ENCODE assay signal across 20 cellular contexts in the genomic region with DNA sequence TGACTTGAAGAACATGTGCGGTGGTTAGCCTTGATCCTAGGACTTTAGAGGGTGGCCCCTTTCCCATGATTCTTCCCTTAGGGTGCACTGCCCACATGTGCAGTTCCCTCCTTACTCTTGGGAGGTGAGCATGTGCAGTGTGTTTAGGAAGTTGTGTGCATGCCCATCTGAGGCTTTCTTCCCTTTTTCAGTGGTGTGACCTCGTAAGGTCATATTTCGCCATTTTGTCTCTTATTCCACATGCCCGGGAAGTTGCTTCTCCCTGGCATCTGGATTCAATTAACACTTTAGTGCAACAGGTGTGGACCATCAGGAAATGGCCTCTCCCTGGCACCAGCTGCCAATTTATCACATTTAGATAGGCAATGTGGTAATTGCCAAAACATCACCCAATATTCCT.
"Had no signal": no experiment of that assay in that cellular context is flagged by ENCODE, and none has a peak within 500 bp of the region (broad histone marks: within the 10 kb centered on the region; RNA-seq: fewer than 3 reads in every experiment).

No MANE protein-coding gene starts in this region.

- ATAC-seq: K562 had no signal

- DNase-seq: Kasumi-1, NCI-H1092 treated with DMSO at 0.1 percent for 48 hours, NCI-H1417, NCI-H1436 treated with DMSO at 0.1 percent for 48 hours, NCI-H1694, NCI-H187 treated with DMSO at 0.1 percent for 48 hours, NCI-H2029 treated with DMSO at 0.1 percent for 48 hours, NCI-H2171 treated with DMSO at 0.1 percent for 48 hours, NCI-H345, NCI-H446 treated with DMSO at 0.1 percent for 48 hours, NCI-H510A treated with DMSO at 0.1 percent for 48 hours, NCI-H526, OCI-M1, PC-9, Peyer's patch, Right ventricle myocardium superior, RPMI8226, SIG-M5, T-helper 1 cell had no signal
